Comparison of ENCODE assay signal across 17 cellular contexts in the genomic region with DNA sequence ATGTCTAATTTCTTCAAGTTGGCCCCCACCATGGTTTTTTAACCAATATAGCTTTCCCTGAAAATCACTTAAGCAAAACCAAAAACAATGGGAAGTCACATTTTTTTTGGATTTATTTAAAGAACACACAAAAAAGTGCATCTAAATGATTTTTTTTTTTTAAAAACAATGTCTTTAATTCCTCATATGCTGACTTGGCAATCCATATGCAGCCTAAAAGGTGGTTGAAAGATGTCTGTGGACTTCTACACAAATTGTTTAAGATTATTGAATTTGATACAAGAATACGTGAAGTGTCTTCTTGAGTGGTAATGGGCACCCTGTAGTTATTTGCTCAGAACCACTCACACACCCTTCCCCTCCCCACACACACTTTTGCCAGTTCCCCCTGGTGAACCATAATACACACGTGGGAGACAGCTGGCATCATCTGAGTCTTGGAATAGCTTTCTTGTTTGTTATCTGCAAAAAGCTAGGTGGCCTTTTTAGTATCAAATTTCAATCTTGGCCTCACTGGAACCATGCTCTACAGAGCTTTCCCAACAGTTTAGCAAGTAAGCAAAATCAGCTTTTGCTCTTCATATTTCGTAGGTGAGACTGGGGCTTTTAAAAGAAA.
DNase-seq lines count a peak whose midpoint lies in the region; ATAC-seq, FAIRE-seq and TF ChIP-seq lines count a peak whose summit lies in the region.
"Had no signal": no experiment of that assay in that cellular context is flagged by ENCODE, and none has a peak within 500 bp of the region (broad histone marks: within the 10 kb centered on the region; RNA-seq: fewer than 3 reads in every experiment).

No MANE protein-coding gene starts in this region.

- WGBS in A549 (ENCODE audit: missing lambda C conversion rate), result 80% methylated on average over 3 of the region's 3 CpGs

- no peak for FAIRE-seq in A549 (lab: Jason Lieb, UNC)
- FAIRE-seq: GM12891, GM19239, HTR-8/SVneo had no signal

- H3K4me1 ChIP-seq in A549, result no peaks in the 10 kb centered on the region

- no peak overlapping the region for H3K27ac ChIP-seq in A549

- TF ChIP-seq CTCF in A549 (IDR thresholded peaks at IDR 0.05) (no peak), choroid plexus epithelial cell (conservative IDR thresholded peaks at IDR 0.05; ENCODE audit: low read depth, low read length) (no peak)

- POLR2A ChIA-PET in A549 (lab: Yijun Ruan, JAX), result no interaction called here

- no peak for TF ChIP-seq EP300 in A549 (IDR thresholded peaks at IDR 0.05)

- no peak for TF ChIP-seq POLR2A in A549 (IDR thresholded peaks at IDR 0.05; ENCODE audit: low read length)

- no peaks in the 10 kb centered on the region for H3K9me3 ChIP-seq in A549

- no peak for TF ChIP-seq RAD21 in A549 (conservative IDR thresholded peaks at IDR 0.05 in 1 of 2, IDR thresholded peaks at IDR 0.05 in 1 of 2)

- ATAC-seq in A549, result no peak
- ATAC-seq: HCT116, PC-3 had no signal

- no peak overlapping the region for H3K4me2 ChIP-seq in A549

- H3K4me3 ChIP-seq in A549, result no peak overlapping the region
- H3K4me3 ChIP-seq in choroid plexus epithelial cell (ENCODE audit: low read depth, low read length), result no peak overlapping the region

- CTCF ChIA-PET in A549 (lab: Yijun Ruan, JAX), result interaction anchor here (0.6 to 7.4 kb wide), 6 partner anchors 10 to 163 kb away, joined by 3 to 46 read pairs (median 6); partner anchors contain the start of gene ARMC12

- no peak for DNase-seq in A549 (ENCODE audit: low read depth in 1 of 2, low spot score in 1 of 2)
- DNase-seq in COR-L47 (lab: John Stamatoyannopoulos, UW), result peak; percentile 8
- peak; percentile 82 for DNase-seq in NCI-H2171 (lab: John Stamatoyannopoulos, UW)
- peak; percentile 33 for DNase-seq in choroid plexus epithelial cell (ENCODE audit: low read depth)
- DNase-seq in HuH-7.5 (ENCODE audit: low spot score), result no peak
- no peak for DNase-seq in dedifferentiated amniotic fluid mesenchymal stem cell (ENCODE audit: extremely low spot score)
- DNase-seq in AML-193 (lab: John Stamatoyannopoulos, UW), result no peak
- DNase-seq: CD8-positive, alpha-beta memory T cell; KG1; NCI-H1092; NCI-H1694 treated with DMSO at 0.1 percent for 48 hours; NCI-H510A treated with DMSO at 0.1 percent for 48 hours; PC-3 had no signal

TF ChIP-seq in A549, 52 proteins besides CTCF, POLR2A, EP300 and RAD21:
- TF ChIP-seq CHD2 (IDR thresholded peaks at IDR 0.05; ENCODE audit: low read length, partially characterized antibody) (no peak), MAFK (IDR thresholded peaks at IDR 0.05; ENCODE audit: partially characterized antibody) (peak; percentile 42)

Comparison
In these comparisons a context has a peak if more than half of its experiments do, and no peak if none do; other contexts are left out.
1. DNase-seq: peak in COR-L47 (single experiment), NCI-H2171 (single experiment) and choroid plexus epithelial cell (single experiment); none in A549 (0 of 2), HuH-7.5 (single experiment), dedifferentiated amniotic fluid mesenchymal stem cell (single experiment) and AML-193 (0 of 2).